In genomic region chr18:8586956-8587355, GRCh38 we compare ENCODE assay signal across 1 cellular context.
TF ChIP-seq lines count a peak whose summit lies in the region.

No MANE protein-coding gene starts in this region.

TF ChIP-seq in K562, 482 proteins besides CTCF, POLR2A, EP300 and RAD21 (continued from another document):
- TF ChIP-seq, protein P1, sequence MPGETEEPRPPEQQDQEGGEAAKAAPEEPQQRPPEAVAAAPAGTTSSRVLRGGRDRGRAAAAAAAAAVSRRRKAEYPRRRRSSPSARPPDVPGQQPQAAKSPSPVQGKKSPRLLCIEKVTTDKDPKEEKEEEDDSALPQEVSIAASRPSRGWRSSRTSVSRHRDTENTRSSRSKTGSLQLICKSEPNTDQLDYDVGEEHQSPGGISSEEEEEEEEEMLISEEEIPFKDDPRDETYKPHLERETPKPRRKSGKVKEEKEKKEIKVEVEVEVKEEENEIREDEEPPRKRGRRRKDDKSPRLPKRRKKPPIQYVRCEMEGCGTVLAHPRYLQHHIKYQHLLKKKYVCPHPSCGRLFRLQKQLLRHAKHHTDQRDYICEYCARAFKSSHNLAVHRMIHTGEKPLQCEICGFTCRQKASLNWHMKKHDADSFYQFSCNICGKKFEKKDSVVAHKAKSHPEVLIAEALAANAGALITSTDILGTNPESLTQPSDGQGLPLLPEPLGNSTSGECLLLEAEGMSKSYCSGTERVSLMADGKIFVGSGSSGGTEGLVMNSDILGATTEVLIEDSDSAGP (CRISPR knock-in tag; IDR thresholded peaks at IDR 0.05) = no peak
- no peak for TF ChIP-seq THAP7 (CRISPR knock-in tag; IDR thresholded peaks at IDR 0.05)
- peak; percentile 80 for TF ChIP-seq PKNOX1 (IDR thresholded peaks at IDR 0.05)
- TF ChIP-seq ARID2 (IDR thresholded peaks at IDR 0.05) = no peak
- TF ChIP-seq, protein P2, sequence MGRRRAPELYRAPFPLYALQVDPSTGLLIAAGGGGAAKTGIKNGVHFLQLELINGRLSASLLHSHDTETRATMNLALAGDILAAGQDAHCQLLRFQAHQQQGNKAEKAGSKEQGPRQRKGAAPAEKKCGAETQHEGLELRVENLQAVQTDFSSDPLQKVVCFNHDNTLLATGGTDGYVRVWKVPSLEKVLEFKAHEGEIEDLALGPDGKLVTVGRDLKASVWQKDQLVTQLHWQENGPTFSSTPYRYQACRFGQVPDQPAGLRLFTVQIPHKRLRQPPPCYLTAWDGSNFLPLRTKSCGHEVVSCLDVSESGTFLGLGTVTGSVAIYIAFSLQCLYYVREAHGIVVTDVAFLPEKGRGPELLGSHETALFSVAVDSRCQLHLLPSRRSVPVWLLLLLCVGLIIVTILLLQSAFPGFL (CRISPR knock-in tag; IDR thresholded peaks at IDR 0.05) = no peak
- TF ChIP-seq, protein P3, sequence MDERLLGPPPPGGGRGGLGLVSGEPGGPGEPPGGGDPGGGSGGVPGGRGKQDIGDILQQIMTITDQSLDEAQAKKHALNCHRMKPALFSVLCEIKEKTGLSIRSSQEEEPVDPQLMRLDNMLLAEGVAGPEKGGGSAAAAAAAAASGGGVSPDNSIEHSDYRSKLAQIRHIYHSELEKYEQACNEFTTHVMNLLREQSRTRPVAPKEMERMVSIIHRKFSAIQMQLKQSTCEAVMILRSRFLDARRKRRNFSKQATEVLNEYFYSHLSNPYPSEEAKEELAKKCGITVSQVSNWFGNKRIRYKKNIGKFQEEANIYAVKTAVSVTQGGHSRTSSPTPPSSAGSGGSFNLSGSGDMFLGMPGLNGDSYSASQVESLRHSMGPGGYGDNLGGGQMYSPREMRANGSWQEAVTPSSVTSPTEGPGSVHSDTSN (CRISPR knock-in tag; IDR thresholded peaks at IDR 0.05; ENCODE audit: low read depth) = no peak
- TF ChIP-seq, protein P3 (tag; conservative IDR thresholded peaks at IDR 0.05; ENCODE audit: low read depth) = peak; percentile 78
